Comparison of ENCODE assay signal across 8 cellular contexts in genomic region chr6:2221724-2222274, GRCh38. TPM values are rescaled to one million over a fixed set of nuclear protein-coding genes. Genes with fewer than 3 reads are reported as not detected.
DNase-seq lines count a peak whose midpoint lies in the region; TF ChIP-seq lines count a peak whose summit lies in the region.

No MANE protein-coding gene starts in this region.

- no peaks in the 10 kb centered on the region for H3F3A ChIP-seq in MM.1S (ENCODE audit: insufficient read depth, low read length)

- H3K27me3 ChIP-seq in MM.1S (replicated peaks; ENCODE audit: insufficient read depth, low read length) = no peaks in the 10 kb centered on the region
- H3K27me3 ChIP-seq in sigmoid colon = no peaks in the 10 kb centered on the region

- H3K79me2 ChIP-seq in MM.1S (ENCODE audit: low read length) = peaks cover 48% of the 10 kb centered on the region

- no peaks in the 10 kb centered on the region for H3K9me3 ChIP-seq in MM.1S (replicated peaks; ENCODE audit: insufficient read depth, low read length)
- no peaks in the 10 kb centered on the region for H3K9me3 ChIP-seq in sigmoid colon

- peak overlapping the region; percentile 69 for H3K4me3 Mint-ChIP-seq in activated naive CD4-positive, alpha-beta T cell treated with anti-CD3 and anti-CD28 coated beads for 36 hours
- H3K4me3 Mint-ChIP-seq in dendritic cell treated with granulocyte-macrophage colony-stimulating factor and Interleukin-4, amounts not matched to agents 40 ng/mL and 50 ng/mL, for 4 days = peak overlapping the region; percentile 80

- H3K36me3 ChIP-seq in MM.1S (replicated peaks; ENCODE audit: insufficient read depth, low read length) (no peaks in the 10 kb centered on the region), sigmoid colon (no peaks in the 10 kb centered on the region)

- H3K9me3 Mint-ChIP-seq in activated naive CD4-positive, alpha-beta T cell treated with anti-CD3 and anti-CD28 coated beads for 36 hours = no peaks in the 10 kb centered on the region
- no peaks in the 10 kb centered on the region for H3K9me3 Mint-ChIP-seq in dendritic cell treated with granulocyte-macrophage colony-stimulating factor and Interleukin-4, amounts not matched to agents 40 ng/mL and 50 ng/mL, for 4 days

- H4K20me1 ChIP-seq in MM.1S (ENCODE audit: insufficient read depth, low read length) = no peaks in the 10 kb centered on the region

- H3K9ac ChIP-seq in MM.1S (ENCODE audit: low read length) = peak overlapping the region; percentile 67

- H3K4me1 Mint-ChIP-seq in activated naive CD4-positive, alpha-beta T cell treated with anti-CD3 and anti-CD28 coated beads for 36 hours (ENCODE audit: low read depth) = peaks cover 22% of the 10 kb centered on the region
- H3K4me1 Mint-ChIP-seq in dendritic cell treated with granulocyte-macrophage colony-stimulating factor and Interleukin-4, amounts not matched to agents 40 ng/mL and 50 ng/mL, for 4 days (ENCODE audit: low read depth) = peaks cover 27% of the 10 kb centered on the region

- H3K27ac Mint-ChIP-seq in activated naive CD4-positive, alpha-beta T cell treated with anti-CD3 and anti-CD28 coated beads for 36 hours = no peak overlapping the region
- peak overlapping the region; percentile 84 for H3K27ac Mint-ChIP-seq in dendritic cell treated with granulocyte-macrophage colony-stimulating factor and Interleukin-4, amounts not matched to agents 40 ng/mL and 50 ng/mL, for 4 days

- H3K4me3 ChIP-seq in MM.1S (ENCODE audit: low read length) = peak overlapping the region; percentile 75
- peak overlapping the region in 3 of 4 donors; percentile 29 to 39 (median 34) for H3K4me3 ChIP-seq in sigmoid colon

- CTCF ChIA-PET in activated naive CD4-positive, alpha-beta T cell treated with anti-CD3 and anti-CD28 coated beads for 36 hours (lab: Charles Lee) = no interaction called here

- peak overlapping the region; percentile 88 for H2AFZ ChIP-seq in MM.1S (ENCODE audit: low read length)

- H3K4me1 ChIP-seq in MM.1S (ENCODE audit: low read length) (no peaks in the 10 kb centered on the region), sigmoid colon (no peaks in the 10 kb centered on the region)

- H3K27me3 Mint-ChIP-seq in activated naive CD4-positive, alpha-beta T cell treated with anti-CD3 and anti-CD28 coated beads for 36 hours (ENCODE audit: low read depth) = no peaks in the 10 kb centered on the region
- no peaks in the 10 kb centered on the region for H3K27me3 Mint-ChIP-seq in dendritic cell treated with granulocyte-macrophage colony-stimulating factor and Interleukin-4, amounts not matched to agents 40 ng/mL and 50 ng/mL, for 4 days

- H3K4me2 ChIP-seq in MM.1S (ENCODE audit: low read depth, low read length) = peak overlapping the region; percentile 95

- 10 to 24% methylated on average over 6 of the region's 6 CpGs for WGBS in sigmoid colon, 2 donors

- H3K36me3 Mint-ChIP-seq in activated naive CD4-positive, alpha-beta T cell treated with anti-CD3 and anti-CD28 coated beads for 36 hours (ENCODE audit: low read depth) = peaks cover 2% of the 10 kb centered on the region
- no peaks in the 10 kb centered on the region for H3K36me3 Mint-ChIP-seq in dendritic cell treated with granulocyte-macrophage colony-stimulating factor and Interleukin-4, amounts not matched to agents 40 ng/mL and 50 ng/mL, for 4 days (ENCODE audit: low read depth)

- intact Hi-C loops in activated naive CD4-positive, alpha-beta T cell treated with anti-CD3 and anti-CD28 coated beads for 36 hours (cut with micrococcal nuclease) = no loop called here
- intact Hi-C loops in dendritic cell treated with granulocyte-macrophage colony-stimulating factor and Interleukin-4, amounts not matched to agents 40 ng/mL and 50 ng/mL, for 4 days (cut with micrococcal nuclease) = no loop called here
- intact Hi-C loops in sigmoid colon (cut with DNase I) = no loop called here

- H3K27ac ChIP-seq in MM.1S (ENCODE audit: low read length) (peak overlapping the region; percentile 46; the same call in 1 of the 2 replicates), sigmoid colon (peak overlapping the region in 2 of 4 donors; percentile 25 to 32)

- H3K9me2 ChIP-seq in MM.1S (replicated peaks; ENCODE audit: insufficient read depth, low read length) = no peaks in the 10 kb centered on the region

- no peak for TF ChIP-seq EP300 in sigmoid colon (IDR thresholded peaks at IDR 0.05)

- no peak for TF ChIP-seq CTCF in MM.1S (IDR thresholded peaks at IDR 0.05; ENCODE audit: low read length)
- TF ChIP-seq CTCF in sigmoid colon (IDR thresholded peaks at IDR 0.05) = no peak

- no peak for TF ChIP-seq POLR2A in sigmoid colon (IDR thresholded peaks at IDR 0.05)

- no peak for DNase-seq in activated naive CD4-positive, alpha-beta T cell treated with anti-CD3 and anti-CD28 coated beads for 36 hours
- DNase-seq in activated naive CD4-positive, alpha-beta T cell (lab: John Stamatoyannopoulos, UW) = no peak
- DNase-seq in MM.1S (peak; percentile 29), sigmoid colon (no peak), A172 (ENCODE audit: low spot score) (no peak), AG08395 (ENCODE audit: low spot score) (no peak)
- no peak for DNase-seq in activated CD8-positive, alpha-beta memory T cell treated with anti-CD3 and anti-CD28 coated beads, Interleukin-2, amount 50 U/mL, for 4 hours

RNA-seq across cellular contexts. Expression of gene GMDS, which starts 23.6 kb away (rescaled TPM):
- 10 to 100 TPM; 38.4 to 41.3 TPM for total RNA-seq in activated naive CD4-positive, alpha-beta T cell treated with anti-CD3 and anti-CD28 coated beads for 36 hours
- 1 to 10 TPM; 3.1 to 9.4 (median 3.8) TPM for total RNA-seq in sigmoid colon
- polyA plus RNA-seq in sigmoid colon = 100 to 1,000 TPM in 2 of 3 donors, 10 to 100 TPM in 1; 87.1 to 173 (median 154) TPM
- 5.4 and 8.9 TPM in 2 replicates for total RNA-seq in A172 (2014; rRNA removed; shearing (Covaris generic))
